ENCODE assay signal across 1 cellular context in the genomic region with DNA sequence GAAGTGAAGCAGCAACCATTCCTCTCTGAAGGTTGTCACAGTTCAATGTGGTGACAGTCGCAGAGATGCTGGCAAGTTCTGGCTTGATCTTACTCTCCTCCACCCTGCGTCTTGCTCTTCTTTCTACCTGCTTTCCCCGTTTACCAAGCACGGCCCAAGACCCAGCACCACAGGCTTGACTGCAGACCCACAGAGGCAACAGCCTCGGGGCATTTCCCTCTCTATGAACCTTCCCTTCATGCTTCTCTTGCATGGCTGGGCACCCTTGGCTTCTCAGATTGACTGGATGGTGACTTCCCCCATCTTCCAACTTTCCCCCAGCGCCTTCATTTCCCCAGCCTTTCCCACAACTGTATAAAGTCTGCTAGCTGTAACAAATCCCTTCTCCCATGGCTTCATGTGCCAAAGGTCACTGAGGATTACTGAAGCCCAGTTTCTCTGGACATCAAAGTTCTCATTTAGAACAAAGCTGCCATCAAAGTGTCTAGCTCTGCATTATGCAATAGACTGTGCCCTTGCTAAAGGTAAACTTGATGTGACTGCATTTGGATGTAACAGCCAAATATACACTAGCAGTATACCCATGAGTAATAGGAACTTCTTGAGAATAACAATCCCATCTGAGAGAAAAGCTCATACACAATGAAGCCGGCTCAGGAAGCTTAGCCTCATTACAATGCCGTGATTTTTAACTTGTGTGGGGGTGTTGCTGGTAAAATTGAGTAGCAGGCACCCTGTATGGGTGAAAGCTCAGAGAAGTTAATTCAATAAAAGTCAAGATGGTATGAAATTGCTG.
A peak's percentile ranks its signal among the peaks of the same experiment; 100 is the strongest.
TF ChIP-seq lines count a peak whose summit lies in the region.

No MANE protein-coding gene starts in this region.

TF ChIP-seq in HepG2, 621 proteins besides CTCF, POLR2A, EP300 and RAD21 (continued from another document and continues in another):
- TF ChIP-seq ZNF710 (CRISPR knock-in tag; IDR thresholded peaks at IDR 0.05; ENCODE audit: borderline replicate concordance) (peak; percentile 97), GABPB1 (CRISPR knock-in tag; IDR thresholded peaks at IDR 0.05) (peak; percentile 56; the same call in 1 of the 2 replicates), SNAPC5 (CRISPR knock-in tag; IDR thresholded peaks at IDR 0.05; ENCODE audit: borderline replicate concordance) (no peak; the same call in 1 of the 2 replicates), ZNF768 (CRISPR knock-in tag; IDR thresholded peaks at IDR 0.05) (no peak), HINFP (CRISPR knock-in tag; IDR thresholded peaks at IDR 0.05; ENCODE audit: low read depth) (no peak), BCLAF1 (IDR thresholded peaks at IDR 0.05) (no peak), ZNF224 (CRISPR knock-in tag; IDR thresholded peaks at IDR 0.05) (no peak), ZNF18 (CRISPR knock-in tag; IDR thresholded peaks at IDR 0.05; ENCODE audit: insufficient replicate concordance) (no peak), ZSCAN22 (CRISPR knock-in tag; IDR thresholded peaks at IDR 0.05) (no peak), ZMYM2 (CRISPR knock-in tag; IDR thresholded peaks at IDR 0.05) (no peak), ZNF569 (CRISPR knock-in tag; IDR thresholded peaks at IDR 0.05; ENCODE audit: borderline replicate concordance) (no peak), GATA4 (IDR thresholded peaks at IDR 0.05; ENCODE audit: borderline replicate concordance, low read depth) (peak; percentile 77; the same call in 1 of the 2 replicates), ZBTB33 (CRISPR knock-in tag; IDR thresholded peaks at IDR 0.05) (peak; percentile 74), MIXL1 (CRISPR knock-in tag; IDR thresholded peaks at IDR 0.05) (peak; percentile 95), ZBTB4 (CRISPR knock-in tag; IDR thresholded peaks at IDR 0.05; ENCODE audit: borderline replicate concordance) (peak; percentile 100; the same call in 1 of the 2 replicates), ZNF543 (CRISPR knock-in tag; IDR thresholded peaks at IDR 0.05) (peak; percentile 81; the same call in 1 of the 2 replicates), CHD4 (IDR thresholded peaks at IDR 0.05; ENCODE audit: borderline replicate concordance, low read length) (peak; percentile 92), ZNF776 (CRISPR knock-in tag; IDR thresholded peaks at IDR 0.05) (no peak), BATF2 (CRISPR knock-in tag; IDR thresholded peaks at IDR 0.05) (peak; percentile 54; the same call in 1 of the 2 replicates), SNAPC2 (CRISPR knock-in tag; IDR thresholded peaks at IDR 0.05) (peak; percentile 97), YY1 (IDR thresholded peaks at IDR 0.05; ENCODE audit: insufficient read depth, insufficient replicate concordance, low read depth, low read length) (peak; percentile 43), ZNF234 (CRISPR knock-in tag; conservative IDR thresholded peaks at IDR 0.05) (no peak), ZBTB34 (CRISPR knock-in tag; IDR thresholded peaks at IDR 0.05) (peak; percentile 85; the same call in 1 of the 2 replicates), ZNF644 (CRISPR knock-in tag; IDR thresholded peaks at IDR 0.05; ENCODE audit: low read depth) (peak; percentile 100), ZNF282 (IDR thresholded peaks at IDR 0.05; ENCODE audit: partially characterized antibody) (no peak), CBFB (CRISPR knock-in tag; IDR thresholded peaks at IDR 0.05) (peak; percentile 91), ZNF841 (CRISPR knock-in tag; IDR thresholded peaks at IDR 0.05; ENCODE audit: borderline replicate concordance) (no peak), FLYWCH1 (CRISPR knock-in tag; IDR thresholded peaks at IDR 0.05) (no peak)
- TF ChIP-seq, protein P1, sequence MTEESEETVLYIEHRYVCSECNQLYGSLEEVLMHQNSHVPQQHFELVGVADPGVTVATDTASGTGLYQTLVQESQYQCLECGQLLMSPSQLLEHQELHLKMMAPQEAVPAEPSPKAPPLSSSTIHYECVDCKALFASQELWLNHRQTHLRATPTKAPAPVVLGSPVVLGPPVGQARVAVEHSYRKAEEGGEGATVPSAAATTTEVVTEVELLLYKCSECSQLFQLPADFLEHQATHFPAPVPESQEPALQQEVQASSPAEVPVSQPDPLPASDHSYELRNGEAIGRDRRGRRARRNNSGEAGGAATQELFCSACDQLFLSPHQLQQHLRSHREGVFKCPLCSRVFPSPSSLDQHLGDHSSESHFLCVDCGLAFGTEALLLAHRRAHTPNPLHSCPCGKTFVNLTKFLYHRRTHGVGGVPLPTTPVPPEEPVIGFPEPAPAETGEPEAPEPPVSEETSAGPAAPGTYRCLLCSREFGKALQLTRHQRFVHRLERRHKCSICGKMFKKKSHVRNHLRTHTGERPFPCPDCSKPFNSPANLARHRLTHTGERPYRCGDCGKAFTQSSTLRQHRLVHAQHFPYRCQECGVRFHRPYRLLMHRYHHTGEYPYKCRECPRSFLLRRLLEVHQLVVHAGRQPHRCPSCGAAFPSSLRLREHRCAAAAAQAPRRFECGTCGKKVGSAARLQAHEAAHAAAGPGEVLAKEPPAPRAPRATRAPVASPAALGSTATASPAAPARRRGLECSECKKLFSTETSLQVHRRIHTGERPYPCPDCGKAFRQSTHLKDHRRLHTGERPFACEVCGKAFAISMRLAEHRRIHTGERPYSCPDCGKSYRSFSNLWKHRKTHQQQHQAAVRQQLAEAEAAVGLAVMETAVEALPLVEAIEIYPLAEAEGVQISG (CRISPR knock-in tag; IDR thresholded peaks at IDR 0.05), result peak; percentile 35; the same call in 1 of the 2 replicates
- TF ChIP-seq, protein P2, sequence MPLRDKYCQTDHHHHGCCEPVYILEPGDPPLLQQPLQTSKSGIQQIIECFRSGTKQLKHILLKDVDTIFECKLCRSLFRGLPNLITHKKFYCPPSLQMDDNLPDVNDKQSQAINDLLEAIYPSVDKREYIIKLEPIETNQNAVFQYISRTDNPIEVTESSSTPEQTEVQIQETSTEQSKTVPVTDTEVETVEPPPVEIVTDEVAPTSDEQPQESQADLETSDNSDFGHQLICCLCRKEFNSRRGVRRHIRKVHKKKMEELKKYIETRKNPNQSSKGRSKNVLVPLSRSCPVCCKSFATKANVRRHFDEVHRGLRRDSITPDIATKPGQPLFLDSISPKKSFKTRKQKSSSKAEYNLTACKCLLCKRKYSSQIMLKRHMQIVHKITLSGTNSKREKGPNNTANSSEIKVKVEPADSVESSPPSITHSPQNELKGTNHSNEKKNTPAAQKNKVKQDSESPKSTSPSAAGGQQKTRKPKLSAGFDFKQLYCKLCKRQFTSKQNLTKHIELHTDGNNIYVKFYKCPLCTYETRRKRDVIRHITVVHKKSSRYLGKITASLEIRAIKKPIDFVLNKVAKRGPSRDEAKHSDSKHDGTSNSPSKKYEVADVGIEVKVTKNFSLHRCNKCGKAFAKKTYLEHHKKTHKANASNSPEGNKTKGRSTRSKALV (CRISPR knock-in tag; IDR thresholded peaks at IDR 0.05), result no peak
